ENCODE assay signal across 1 cellular context in genomic region chr6:39792501-39793450, GRCh38.
TF ChIP-seq lines count a peak whose summit lies in the region.

No MANE protein-coding gene starts in this region.

TF ChIP-seq in IMR-90, 13 proteins besides CTCF, POLR2A, EP300 and RAD21 (continued from another document):
- TF ChIP-seq RFX5 (IDR thresholded peaks at IDR 0.05; ENCODE audit: low read depth, low read length), result no peak
- no peak for TF ChIP-seq RCOR1 (IDR thresholded peaks at IDR 0.05; ENCODE audit: insufficient replicate concordance, low read length)
- no peak for TF ChIP-seq SMC3 (IDR thresholded peaks at IDR 0.05; ENCODE audit: low read depth, low read length)
- no peak for TF ChIP-seq CHD1 (IDR thresholded peaks at IDR 0.05; ENCODE audit: low read depth, low read length)
- TF ChIP-seq CEBPB (IDR thresholded peaks at IDR 0.05; ENCODE audit: low read depth, low read length), result no peak
- no peak for TF ChIP-seq MAZ (IDR thresholded peaks at IDR 0.05; ENCODE audit: borderline replicate concordance, low read depth, low read length)
- TF ChIP-seq USF2 (IDR thresholded peaks at IDR 0.05; ENCODE audit: low read depth, low read length), result no peak
- TF ChIP-seq ELK1 (IDR thresholded peaks at IDR 0.05; ENCODE audit: borderline replicate concordance, low read depth, low read length), result no peak
